In the genomic region with DNA sequence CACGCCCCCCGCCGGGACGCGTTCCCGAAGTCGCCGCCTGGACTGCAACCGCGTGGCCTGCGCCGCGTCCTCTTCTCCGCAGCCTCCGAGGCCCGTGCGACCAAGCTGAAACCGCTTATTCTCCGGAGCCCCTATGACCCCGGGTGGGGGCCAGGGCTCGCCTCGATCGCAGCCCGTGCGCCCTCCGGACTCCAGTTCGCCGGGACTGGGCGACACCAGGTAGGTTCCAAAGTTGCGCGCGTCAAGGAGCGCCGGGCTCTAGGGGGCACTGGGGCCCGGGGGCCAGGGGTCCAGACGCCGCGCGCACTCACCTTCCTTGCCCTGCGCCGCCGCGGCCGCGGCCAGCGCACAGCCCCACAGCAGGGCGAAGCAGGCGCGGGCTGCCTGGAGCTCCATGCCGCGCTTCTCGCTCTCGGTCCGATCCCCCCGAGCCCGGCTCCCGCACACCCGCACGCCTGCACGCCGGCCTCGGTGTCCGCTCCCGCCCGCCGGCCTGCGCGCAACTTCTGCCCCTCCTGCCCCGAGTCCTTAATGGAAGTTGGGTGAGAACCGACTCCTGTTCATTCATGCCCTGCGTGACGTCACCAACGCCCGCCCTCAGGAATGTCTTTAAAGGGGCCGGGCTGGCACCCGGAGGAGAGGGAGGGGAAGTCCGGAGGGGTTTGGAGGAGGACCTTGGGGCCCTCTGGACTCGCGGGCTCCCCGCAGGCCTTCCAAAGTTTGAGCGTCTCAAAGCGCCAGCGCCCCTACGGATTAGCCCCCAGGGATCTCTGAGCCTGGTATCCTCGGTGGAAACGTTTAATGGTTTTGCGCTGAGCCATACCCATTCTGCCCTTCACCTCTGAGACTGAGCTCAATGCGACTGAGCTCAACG, we compare ENCODE assay signal across 8 cellular contexts. TPM values are rescaled to one million over a fixed set of nuclear protein-coding genes. Genes with fewer than 3 reads are reported as not detected.
A peak's percentile ranks its signal among the peaks of the same experiment; 100 is the strongest.
DNase-seq lines count a peak whose midpoint lies in the region; ATAC-seq and TF ChIP-seq lines count a peak whose summit lies in the region.

A gene (minus strand): TSS at position 533 of the 874 bp plus-strand sequence. CDS start 137 bp downstream, at position 396.

- no peaks in the 10 kb centered on the region for H3K27me3 ChIP-seq in BJ (ENCODE audit: control insufficient read depth, insufficient read depth, low read length)
- H3K27me3 ChIP-seq in muscle layer of colon (ENCODE audit: control insufficient read depth in 1 of 2, insufficient read depth in 2 of 2, low read length in 2 of 2): no peaks in the 10 kb centered on the region
- no peaks in the 10 kb centered on the region for H3K27me3 ChIP-seq in aorta (ENCODE audit: control insufficient read depth in 1 of 2, insufficient read depth in 2 of 2, low read length in 1 of 2)

- POLR2A ChIA-PET in BJ (lab: Charles Lee): interaction anchor here (0.7 to 2.3 kb wide), 2 partner anchors 10 to 86 kb away, joined by 4 to 6 read pairs; no protein-coding TSS in a partner anchor
- POLR2A ChIA-PET in activated B cell treated with CpG ODN at 0.5 μM for 24 hours (lab: Charles Lee): interaction anchor here (0.6 kb wide), 1 partner anchor 30 kb away, joined by 3 read pairs; no protein-coding TSS in a partner anchor

- CTCF ChIA-PET in BJ (lab: Yijun Ruan, JAX) (interaction anchor here (0.6 to 13.9 kb wide), 15 partner anchors 9 to 83 kb away, joined by 3 to 179 read pairs (median 3); a partner anchor contains a TSS), activated B cell treated with CpG ODN at 0.5 μM for 24 hours (lab: Charles Lee) (no interaction called here)

- peak; percentile 35 for ATAC-seq in activated B cell treated with CpG ODN at 0.5 μM for 24 hours (ENCODE audit: low read depth)
- peak; percentile 67 for ATAC-seq in aorta (ENCODE audit: low FRiP score)
- no peak for ATAC-seq in HG03095 (IDR thresholded peaks at IDR 0.05; ENCODE audit: unreplicated experiment)

- H3K36me3 ChIP-seq in BJ (ENCODE audit: control insufficient read depth, insufficient read depth, low read length): no peaks in the 10 kb centered on the region
- H3K36me3 ChIP-seq in muscle layer of colon (ENCODE audit: insufficient read depth, low read length): no peaks in the 10 kb centered on the region
- no peaks in the 10 kb centered on the region for H3K36me3 ChIP-seq in aorta (ENCODE audit: control insufficient read depth in 1 of 2, insufficient read depth in 2 of 2, low read length in 1 of 2)

- peak within 1 kb of the TSS; percentile 80 for H3K4me3 ChIP-seq in BJ (ENCODE audit: low read depth, low read length)
- H3K4me3 ChIP-seq in fibroblast of pulmonary artery (replicated peaks; ENCODE audit: low read depth, low read length): peak within 1 kb of the TSS; percentile 83
- peak within 1 kb of the TSS; percentile 60 to 74 for H3K4me3 ChIP-seq in muscle layer of colon (ENCODE audit: low read depth in 1 of 2, low read length in 2 of 2)
- peak within 1 kb of the TSS; percentile 52 to 67 for H3K4me3 ChIP-seq in aorta (ENCODE audit: low read length in 2 of 2)

- H3K27me3 Mint-ChIP-seq in HFFc6 (ENCODE audit: insufficient read depth) (peaks cover 2% of the 10 kb centered on the region; the same call in 1 of the 2 replicates), activated B cell treated with CpG ODN at 0.5 μM for 24 hours (peaks cover 15% of the 10 kb centered on the region)

- TF ChIP-seq CTCF in BJ (IDR thresholded peaks at IDR 0.05; ENCODE audit: insufficient read depth, low read depth, low read length) (no peak), HFFc6 (IDR thresholded peaks at IDR 0.05) (no peak), activated B cell treated with CpG ODN at 0.5 μM for 24 hours (IDR thresholded peaks at IDR 0.05) (no peak), fibroblast of pulmonary artery (IDR thresholded peaks at IDR 0.05; ENCODE audit: low read length, missing control alignments) (no peak)

- H3K4me1 Mint-ChIP-seq in HFFc6 (ENCODE audit: low read depth) (peaks cover 55% of the 10 kb centered on the region), activated B cell treated with CpG ODN at 0.5 μM for 24 hours (peaks cover 30% of the 10 kb centered on the region)

- DNase-seq in BJ (ENCODE audit: low read depth) (no peak), HFFc6 (peak; percentile 77), activated B cell treated with CpG ODN at 0.5 μM for 24 hours (no peak), fibroblast of pulmonary artery (ENCODE audit: low read depth) (peak; percentile 88), aorta (peak; percentile 94 to 97), NCI-H2107 (lab: John Stamatoyannopoulos, UW) (no peak)

- WGBS in aorta, 2 donors: 3% methylated on average over 84 to 89 of the region's 89 CpGs

- H3K9me3 ChIP-seq in muscle layer of colon (ENCODE audit: low read length) (no peaks in the 10 kb centered on the region), aorta (ENCODE audit: control insufficient read depth, low read length) (no peaks in the 10 kb centered on the region)

- H3K4me3 Mint-ChIP-seq in HFFc6 (peak within 1 kb of the TSS; percentile 91), activated B cell treated with CpG ODN at 0.5 μM for 24 hours (peak within 1 kb of the TSS; percentile 72)

- H3K9me3 Mint-ChIP-seq in HFFc6 (no peaks in the 10 kb centered on the region), activated B cell treated with CpG ODN at 0.5 μM for 24 hours (no peaks in the 10 kb centered on the region)

- H3K27ac Mint-ChIP-seq in HFFc6: peak within 1 kb of the TSS; percentile 91
- H3K27ac Mint-ChIP-seq in activated B cell treated with CpG ODN at 0.5 μM for 24 hours: no peak within 1 kb of the TSS

- peaks cover 15% of the 10 kb centered on the region for H3K36me3 Mint-ChIP-seq in HFFc6 (ENCODE audit: low read depth)
- no peaks in the 10 kb centered on the region for H3K36me3 Mint-ChIP-seq in activated B cell treated with CpG ODN at 0.5 μM for 24 hours (ENCODE audit: low read depth)

- intact Hi-C loops in activated B cell treated with CpG ODN at 0.5 μM for 24 hours (cut with micrococcal nuclease): loop anchor here (2.0 kb wide), 1 partner anchor 13 kb away; no protein-coding TSS in a partner anchor
- intact Hi-C loops in aorta (cut with DNase I): loop anchor here in 1 of 2 donors (2.0 kb wide), 1 partner anchor 25 kb away; no protein-coding TSS in a partner anchor

- H3K4me1 ChIP-seq in muscle layer of colon (ENCODE audit: insufficient read depth, low read length) (peaks cover 30% of the 10 kb centered on the region), aorta (ENCODE audit: control insufficient read depth in 1 of 2, insufficient read depth in 2 of 2, low read length in 2 of 2) (no peaks in the 10 kb centered on the region)

- peak within 1 kb of the TSS; percentile 66 for H3K27ac ChIP-seq in muscle layer of colon (ENCODE audit: low read depth, low read length)
- H3K27ac ChIP-seq in aorta (ENCODE audit: low read depth in 1 of 2, low read length in 2 of 2): peak within 1 kb of the TSS; percentile 12 to 38

- H3K9ac ChIP-seq in muscle layer of colon (ENCODE audit: low read length): no peak within 1 kb of the TSS

RNA-seq across cellular contexts. Expression of the gene that starts here (rescaled TPM):
- polyA plus RNA-seq in BJ (2011; rRNA removed) (13.6 and 26.5 TPM in 2 replicates), aorta (1 to 10 TPM; 5.4 to 6.3 TPM)
- polyA minus RNA-seq in BJ (2011; rRNA and poly(A)+ RNA removed): 22.8 TPM in 2 replicates
- 100 to 1,000 TPM in 1 of 6 experiments, 10 to 100 TPM in 5; 77.3 to 106 (median 81.2) TPM for total RNA-seq in HFFc6 (2021; fragmentation: NEBNext Ultra II Directional; extraction: Animal tissue kit (Norgen Biotek cat#: 25700))
- total RNA-seq in activated B cell treated with CpG ODN at 0.5 μM for 24 hours (not detected in 2 replicates), aorta (10 to 100 TPM; 25.2 to 25.9 TPM)

Comparison
In these comparisons a context has a peak if more than half of its experiments do, and no peak if none do; other contexts are left out.
1. RNA of the gene that starts here (total RNA-seq): 77.3 to 106 TPM in HFFc6 and 25.2 to 25.9 TPM in aorta; not detected in activated B cell treated with CpG ODN at 0.5 μM for 24 hours; every median in the first group is over 10 times any median in the second.
2. Peak in ATAC-seq in activated B cell treated with CpG ODN at 0.5 μM for 24 hours; RNA of the gene not detected or under 1 TPM.
3. DNase-seq: peak in HFFc6 (single experiment), fibroblast of pulmonary artery (single experiment) and aorta (2 of 2); none in BJ (single experiment), activated B cell treated with CpG ODN at 0.5 μM for 24 hours (single experiment) and NCI-H2107 (single experiment).
4. Peak in every context shown above with its lines, with median percentiles within 50 percentile points of each other: H3K4me3 ChIP-seq.